In the genomic region with DNA sequence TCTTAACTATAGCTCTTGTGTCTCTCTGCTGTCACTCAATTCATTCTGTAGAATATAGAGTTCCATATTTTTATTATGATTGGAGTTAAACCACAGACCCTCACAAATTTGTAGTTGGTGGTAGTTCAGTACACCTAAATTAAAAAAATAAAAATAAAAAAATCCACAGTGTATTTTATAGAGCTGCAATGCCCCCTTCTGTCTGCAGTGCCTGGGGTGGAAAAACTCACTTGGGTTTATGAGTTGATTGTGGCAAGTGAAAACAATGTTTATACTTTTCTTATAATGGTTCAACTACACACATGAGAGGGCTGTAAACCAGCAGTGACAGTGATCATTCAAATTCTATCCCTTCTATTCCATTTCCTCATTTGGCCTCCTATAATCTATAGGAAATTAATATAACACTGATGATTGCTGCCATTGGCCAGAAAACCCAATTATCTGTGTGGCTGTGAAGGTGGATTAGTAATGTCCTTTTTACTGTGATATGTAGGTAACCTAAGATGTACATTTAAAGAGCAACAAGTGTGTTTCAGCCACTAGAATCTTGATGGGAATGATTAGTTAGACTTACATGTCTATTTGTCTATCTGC, we compare ENCODE assay signal across 8 cellular contexts.
DNase-seq lines count a peak whose midpoint lies in the region; ATAC-seq and TF ChIP-seq lines count a peak whose summit lies in the region.

No MANE protein-coding gene starts in this region.

- H3K4me3 ChIP-seq in PC-9, result no peak overlapping the region
- no peak overlapping the region for H3K4me3 ChIP-seq in fibroblast of mammary gland (ENCODE audit: control insufficient read depth, low read depth, low read length)
- H3K4me3 ChIP-seq in psoas muscle, result no peak overlapping the region

- TF ChIP-seq CTCF in GM12873 (IDR thresholded peaks at IDR 0.05; ENCODE audit: insufficient read depth, low read depth, low read length, missing control alignments), result peak; percentile 1
- TF ChIP-seq CTCF in PC-9 (conservative IDR thresholded peaks at IDR 0.05), result peak; percentile 74
- TF ChIP-seq CTCF in fibroblast of mammary gland (conservative IDR thresholded peaks at IDR 0.05; ENCODE audit: control insufficient read depth, insufficient read depth, low read depth, low read length), result peak; percentile 74
- peak; percentile 26 for TF ChIP-seq CTCF in psoas muscle (IDR thresholded peaks at IDR 0.05)

- no peak overlapping the region for H2AFZ ChIP-seq in PC-9

- H3K9me2 ChIP-seq in PC-9 (ENCODE audit: insufficient read depth), result no peaks in the 10 kb centered on the region

- no peak overlapping the region for H3K4me2 ChIP-seq in PC-9

- no peaks in the 10 kb centered on the region for H3K79me2 ChIP-seq in PC-9 (ENCODE audit: low read depth)

- H3K9me3 ChIP-seq in PC-9 (ENCODE audit: insufficient read depth, low read depth) (no peaks in the 10 kb centered on the region), psoas muscle (no peaks in the 10 kb centered on the region)

- POLR2A ChIA-PET in PC-9 (lab: Charles Lee; ENCODE audit: unreplicated experiment), result no interaction called here

- no peak for ATAC-seq in psoas muscle
- no peak for ATAC-seq in HG03159 (IDR thresholded peaks at IDR 0.05; ENCODE audit: unreplicated experiment)

- CTCF ChIA-PET in PC-9 (lab: Charles Lee), result no interaction called here

- H4K20me1 ChIP-seq in PC-9 (ENCODE audit: insufficient read depth), result no peaks in the 10 kb centered on the region

- H3K27me3 ChIP-seq in PC-9 (ENCODE audit: insufficient read depth, low read depth) (no peaks in the 10 kb centered on the region), psoas muscle (ENCODE audit: insufficient read depth in 3 of 3, low read length in 2 of 3) (no peaks in the 10 kb centered on the region)

- H3F3A ChIP-seq in PC-9 (ENCODE audit: insufficient read depth, low read depth), result no peaks in the 10 kb centered on the region

- H3K36me3 ChIP-seq in PC-9 (ENCODE audit: low read depth) (no peaks in the 10 kb centered on the region), psoas muscle (ENCODE audit: insufficient read depth in 1 of 2, low read depth in 1 of 2) (no peaks in the 10 kb centered on the region)

- no peaks in the 10 kb centered on the region for H3K4me1 ChIP-seq in PC-9 (replicated peaks; ENCODE audit: insufficient read depth)
- no peaks in the 10 kb centered on the region for H3K4me1 ChIP-seq in psoas muscle

- intact Hi-C loops in PC-9 (cut with micrococcal nuclease; ENCODE audit: unreplicated experiment) (loop anchor here (1.0 to 10.0 kb wide), 3 partner anchors 162 to 1104 kb away; a partner anchor contains a TSS), psoas muscle (cut with DNase I) (no loop called here)

- DNase-seq in PC-9, result no peak
- peak; percentile 30 for DNase-seq in fibroblast of mammary gland (ENCODE audit: low read depth)
- no peak for DNase-seq in psoas muscle
- DNase-seq in cerebellum (ENCODE audit: low spot score), result no peak
- DNase-seq in C1 segment of cervical spinal cord (lab: John Stamatoyannopoulos, UW), result no peak
- no peak for DNase-seq in NK-92 (lab: John Stamatoyannopoulos, UW; ENCODE audit: unreplicated experiment)

- BruUV-seq in PC-9 (replicated peaks; lab: Mats Ljungman, UMichigan), result no TSS peak

- H3K27ac ChIP-seq in PC-9 (no peak overlapping the region), psoas muscle (no peak overlapping the region)

Comparison
In these comparisons a context has a peak if more than half of its experiments do, and no peak if none do; other contexts are left out.
1. CTCF ChIP-seq: peak in every context shown above with its lines; median percentile 74 in PC-9; 74 in fibroblast of mammary gland; 26 in psoas muscle; 1 in GM12873.